Comparison of ENCODE assay signal across 10 cellular contexts in genomic region chr20:49750611-49751396, GRCh38. TPM values are rescaled to one million over a fixed set of nuclear protein-coding genes. Genes with fewer than 3 reads are reported as not detected.
DNase-seq lines count a peak whose midpoint lies in the region; ATAC-seq, FAIRE-seq and TF ChIP-seq lines count a peak whose summit lies in the region.
"Had no signal": no experiment of that assay in that cellular context is flagged by ENCODE, and none has a peak within 500 bp of the region (broad histone marks: within the 10 kb centered on the region; RNA-seq: fewer than 3 reads in every experiment).

No MANE protein-coding gene starts in this region.

- H3K4me2 ChIP-seq in smooth muscle cell, result no peak overlapping the region

- peaks cover 9% of the 10 kb centered on the region for H3K4me1 Mint-ChIP-seq in WTC11

- no peaks in the 10 kb centered on the region for H3K36me3 ChIP-seq in left ventricle myocardium inferior
- H3K36me3 ChIP-seq in right atrium auricular region, result no peaks in the 10 kb centered on the region
- H3K36me3 ChIP-seq in upper lobe of left lung, result no peaks in the 10 kb centered on the region
- H3K36me3 ChIP-seq in smooth muscle cell (ENCODE audit: low read depth), result no peaks in the 10 kb centered on the region
- no peaks in the 10 kb centered on the region for H3K36me3 ChIP-seq in kidney (ENCODE audit: control insufficient read depth in 1 of 2, insufficient read depth in 2 of 2, low read length in 2 of 2)

- H3K27ac Mint-ChIP-seq in WTC11, result peak overlapping the region; percentile 54; the same call in 1 of the 2 replicates

- H3K4me3 Mint-ChIP-seq in WTC11, result no peak overlapping the region
- H3K4me3 Mint-ChIP-seq: T-cell had no signal

- no peaks in the 10 kb centered on the region for H3F3A ChIP-seq in smooth muscle cell (ENCODE audit: low read depth)

- peak in 1 of 4 donors; percentile 38 for TF ChIP-seq POLR2A in upper lobe of left lung (IDR thresholded peaks at IDR 0.05)

- TF ChIP-seq CTCF in left ventricle myocardium inferior (IDR thresholded peaks at IDR 0.05; ENCODE audit: borderline replicate concordance) (no peak), right atrium auricular region (IDR thresholded peaks at IDR 0.05) (no peak), WTC11 (IDR thresholded peaks at IDR 0.05) (no peak), upper lobe of left lung (IDR thresholded peaks at IDR 0.05) (no peak), smooth muscle cell (IDR thresholded peaks at IDR 0.05; ENCODE audit: borderline replicate concordance, insufficient read depth, poor library complexity, severe bottlenecking) (no peak), kidney (IDR thresholded peaks at IDR 0.05; ENCODE audit: borderline replicate concordance, extremely low read depth, insufficient read depth) (no peak), D721Med (IDR thresholded peaks at IDR 0.05; ENCODE audit: insufficient read depth, missing control alignments) (no peak)

- DNase-seq in left ventricle myocardium inferior (no peak), right atrium auricular region (ENCODE audit: low spot score) (no peak), WTC11 (ENCODE audit: low spot score) (no peak), upper lobe of left lung (peak in 1 of 2 donors; percentile 60), smooth muscle cell (lab: John Stamatoyannopoulos, UW; ENCODE audit: unreplicated experiment) (no peak), kidney (no peak), D721Med (ENCODE audit: insufficient read length, low spot score) (no peak)

- no peak for TF ChIP-seq EP300 in upper lobe of left lung (IDR thresholded peaks at IDR 0.05)

- H3K9me3 ChIP-seq in left ventricle myocardium inferior (replicated peaks), result no peaks in the 10 kb centered on the region
- no peaks in the 10 kb centered on the region for H3K9me3 ChIP-seq in right atrium auricular region
- no peaks in the 10 kb centered on the region for H3K9me3 ChIP-seq in upper lobe of left lung
- no peaks in the 10 kb centered on the region for H3K9me3 ChIP-seq in smooth muscle cell (replicated peaks; ENCODE audit: low read depth)
- no peaks in the 10 kb centered on the region for H3K9me3 ChIP-seq in kidney (ENCODE audit: control insufficient read depth in 1 of 2, low read length in 2 of 2)

- CTCF ChIA-PET in WTC11 (lab: Charles Lee), result no interaction called here

- H3K9ac ChIP-seq in smooth muscle cell (ENCODE audit: low read depth), result no peak overlapping the region
- H3K9ac ChIP-seq in kidney (ENCODE audit: low read length in 2 of 2), result no peak overlapping the region

- H4K20me1 ChIP-seq in smooth muscle cell (ENCODE audit: low read depth), result no peaks in the 10 kb centered on the region

- POLR2A ChIA-PET in WTC11 (lab: Charles Lee), result interaction anchor here (0.6 kb wide), 1 partner anchor 17 kb away, joined by 5 read pairs; no protein-coding TSS in a partner anchor

- H3K4me1 ChIP-seq in left ventricle myocardium inferior (peaks cover 27% of the 10 kb centered on the region), right atrium auricular region (peaks cover 0 to 16% of the 10 kb centered on the region in 2 donors), upper lobe of left lung (peaks cover 0 to 23% (median 9%) of the 10 kb centered on the region in 4 donors), smooth muscle cell (ENCODE audit: low read depth) (peaks cover 8% of the 10 kb centered on the region), kidney (ENCODE audit: control insufficient read depth in 1 of 2, insufficient read depth in 1 of 2, low read depth in 1 of 2, low read length in 2 of 2) (no peaks in the 10 kb centered on the region)

- WGBS in upper lobe of left lung, 2 donors, result 70 to 79% methylated on average over 12 of the region's 12 CpGs
- WGBS in smooth muscle cell (ENCODE audit: low lambda C conversion rate), result 82% methylated on average over 12 of the region's 12 CpGs

- H3K4me3 ChIP-seq in left ventricle myocardium inferior (no peak overlapping the region), right atrium auricular region (no peak overlapping the region), upper lobe of left lung (no peak overlapping the region), smooth muscle cell (no peak overlapping the region), kidney (ENCODE audit: low read length in 2 of 2) (no peak overlapping the region)
- H3K4me3 ChIP-seq: skin epidermis had no signal

- no peaks in the 10 kb centered on the region for H3K9me3 Mint-ChIP-seq in WTC11
- H3K9me3 Mint-ChIP-seq: T-cell had no signal

- FAIRE-seq in kidney (lab: Jason Lieb, UNC) (no peak), D721Med (lab: Jason Lieb, UNC) (no peak)

- no peaks in the 10 kb centered on the region for H3K27me3 ChIP-seq in left ventricle myocardium inferior (ENCODE audit: low read depth)
- no peaks in the 10 kb centered on the region for H3K27me3 ChIP-seq in right atrium auricular region
- H3K27me3 ChIP-seq in upper lobe of left lung, result no peaks in the 10 kb centered on the region
- H3K27me3 ChIP-seq in smooth muscle cell (ENCODE audit: low read depth), result no peaks in the 10 kb centered on the region

- no peak overlapping the region for H2AFZ ChIP-seq in smooth muscle cell (ENCODE audit: low read depth)

- no peaks in the 10 kb centered on the region for H3K27me3 Mint-ChIP-seq in WTC11 (ENCODE audit: low read depth)

- peak overlapping the region; percentile 28 for H3K27ac ChIP-seq in left ventricle myocardium inferior (replicated peaks)
- no peak overlapping the region for H3K27ac ChIP-seq in right atrium auricular region
- H3K27ac ChIP-seq in upper lobe of left lung, result peak overlapping the region in 3 of 4 donors; percentile 10 to 71 (median 51)
- H3K27ac ChIP-seq in smooth muscle cell (ENCODE audit: low read depth), result no peak overlapping the region
- no peak overlapping the region for H3K27ac ChIP-seq in kidney (ENCODE audit: low read depth in 2 of 2, low read length in 2 of 2)

- H3K79me2 ChIP-seq in smooth muscle cell (ENCODE audit: low read depth), result no peaks in the 10 kb centered on the region

- H3K36me3 Mint-ChIP-seq in WTC11, result no peaks in the 10 kb centered on the region
- H3K36me3 Mint-ChIP-seq: T-cell had no signal

- intact Hi-C loops in left ventricle myocardium inferior (cut with micrococcal nuclease) (no loop called here), kidney (cut with DNase I) (no loop called here)

- ATAC-seq in HG02981 (IDR thresholded peaks at IDR 0.05; ENCODE audit: unreplicated experiment) (peak; percentile 75), WTC11 (peak; percentile 89), upper lobe of left lung (ENCODE audit: low FRiP score in 2 of 2) (peak in 1 of 2 donors; percentile 44)

TF ChIP-seq in WTC11, 78 proteins besides CTCF, POLR2A, EP300 and RAD21:
- TF ChIP-seq ZNF232 (CRISPR knock-in tag; IDR thresholded peaks at IDR 0.05) (no peak), FOXJ3 (CRISPR knock-in tag; IDR thresholded peaks at IDR 0.05; ENCODE audit: borderline replicate concordance) (no peak), USF2 (CRISPR knock-in tag; IDR thresholded peaks at IDR 0.05) (peak; percentile 83), TP53 (CRISPR knock-in tag; IDR thresholded peaks at IDR 0.05) (no peak), USF1 (CRISPR knock-in tag; IDR thresholded peaks at IDR 0.05) (peak; percentile 68), ATF1 (CRISPR knock-in tag; IDR thresholded peaks at IDR 0.05) (no peak), NFYB (CRISPR knock-in tag; conservative IDR thresholded peaks at IDR 0.05; ENCODE audit: low read depth) (peak; percentile 45), NR2C2 (CRISPR knock-in tag; IDR thresholded peaks at IDR 0.05) (no peak), ZNF425 (CRISPR knock-in tag; conservative IDR thresholded peaks at IDR 0.05) (no peak)

RNA-seq across cellular contexts. Expression of gene B4GALT5, which starts 37.1 kb away (rescaled TPM):
- total RNA-seq in left ventricle myocardium inferior (31.0 TPM), right atrium auricular region (10 to 100 TPM; 17.7 to 24.4 TPM), WTC11 (2021) (62.4 to 71.5 TPM (median 69.4 TPM) in 3 replicates), upper lobe of left lung (10 to 100 TPM; 16.2 to 49.0 (median 36.7) TPM), smooth muscle cell (25.6 and 26.0 TPM in 2 replicates), kidney (73.3 TPM)
- polyA plus RNA-seq in smooth muscle cell (8.2 and 12.0 TPM in 2 replicates), kidney (ENCODE audit: insufficient read depth, low read depth, low replicate concordance) (21.4 TPM)

Comparison
In these comparisons a context has a peak if more than half of its experiments do, and no peak if none do; other contexts are left out.
1. H3K27ac ChIP-seq: peak in left ventricle myocardium inferior (single experiment) and upper lobe of left lung (3 of 4); none in right atrium auricular region (0 of 2), smooth muscle cell (single experiment) and kidney (0 of 2).